Comparison of ENCODE assay signal across 2 cellular contexts in genomic region chrX:130754353-130754752, GRCh38.
TF ChIP-seq lines count a peak whose summit lies in the region.

No MANE protein-coding gene starts in this region.

TF ChIP-seq in HEK293, 187 proteins besides CTCF, POLR2A, EP300 and RAD21 (continued from another document):
- no peak for TF ChIP-seq PRDM10 (tag by site-specific recombination; IDR thresholded peaks at IDR 0.05)
TF ChIP-seq in HEK293: peak in this region for 2.

TF ChIP-seq in K562, 482 proteins besides CTCF, POLR2A, EP300 and RAD21:
- TF ChIP-seq GTF2B (IDR thresholded peaks at IDR 0.05; ENCODE audit: extremely low read depth, insufficient read length) = no peak
- TF ChIP-seq ZNF146 (CRISPR knock-in tag; IDR thresholded peaks at IDR 0.05; ENCODE audit: unreplicated experiment) = peak; percentile 90
